Comparison of ENCODE assay signal across 8 cellular contexts in genomic region chr6:95364016-95364604, GRCh38.
DNase-seq lines count a peak whose midpoint lies in the region; ATAC-seq and TF ChIP-seq lines count a peak whose summit lies in the region.

No MANE protein-coding gene starts in this region.

- no peak overlapping the region for H3K27ac Mint-ChIP-seq in activated CD8-positive, alpha-beta T cell treated with anti-CD3 and anti-CD28 coated beads for 36 hours
- H3K27ac Mint-ChIP-seq in activated CD8-positive, alpha-beta T cell treated with anti-CD3 and anti-CD28 coated beads, Interleukin-2, amount 10 ng/mL, durations not matched to agents 7 days and 5 days = no peak overlapping the region

- no peaks in the 10 kb centered on the region for H3K4me1 Mint-ChIP-seq in activated CD8-positive, alpha-beta T cell treated with anti-CD3 and anti-CD28 coated beads for 36 hours (ENCODE audit: low read depth)
- no peaks in the 10 kb centered on the region for H3K4me1 Mint-ChIP-seq in activated CD8-positive, alpha-beta T cell treated with anti-CD3 and anti-CD28 coated beads, Interleukin-2, amount 10 ng/mL, durations not matched to agents 7 days and 5 days (ENCODE audit: low read depth)

- H3K4me1 ChIP-seq in adrenal gland (replicated peaks in 1 of 2) (no peaks in the 10 kb centered on the region), spleen (no peaks in the 10 kb centered on the region)

- POLR2A ChIA-PET in activated CD8-positive, alpha-beta T cell treated with anti-CD3 and anti-CD28 coated beads for 36 hours (lab: Charles Lee) = no interaction called here
- POLR2A ChIA-PET in activated CD8-positive, alpha-beta T cell treated with anti-CD3 and anti-CD28 coated beads, Interleukin-2, amount 10 ng/mL, durations not matched to agents 7 days and 5 days (lab: Charles Lee) = no interaction called here

- no peaks in the 10 kb centered on the region for H3K27me3 Mint-ChIP-seq in activated CD8-positive, alpha-beta T cell treated with anti-CD3 and anti-CD28 coated beads for 36 hours
- H3K27me3 Mint-ChIP-seq in activated CD8-positive, alpha-beta T cell treated with anti-CD3 and anti-CD28 coated beads, Interleukin-2, amount 10 ng/mL, durations not matched to agents 7 days and 5 days (ENCODE audit: low read depth) = no peaks in the 10 kb centered on the region

- no peak for DNase-seq in activated CD8-positive, alpha-beta T cell treated with anti-CD3 and anti-CD28 coated beads for 36 hours
- DNase-seq in activated CD8-positive, alpha-beta T cell treated with anti-CD3 and anti-CD28 coated beads, Interleukin-2, amount 10 ng/mL, durations not matched to agents 7 days and 5 days = no peak
- DNase-seq in NB4 (ENCODE audit: low read depth) (peak; percentile 37), adrenal gland (no peak), midbrain (lab: John Stamatoyannopoulos, UW) (peak; percentile 4), spleen (no peak)
- no peak for DNase-seq in stimulated activated CD4-positive, alpha-beta T cell treated with anti-CD3 and anti-CD28 coated beads, Interleukin-15, amount 100 ng/mL, for 24 hours

- intact Hi-C loops in activated CD8-positive, alpha-beta T cell treated with anti-CD3 and anti-CD28 coated beads for 36 hours (cut with micrococcal nuclease) = no loop called here
- intact Hi-C loops in adrenal gland (cut with DNase I) (no loop called here), spleen (cut with DNase I; ENCODE audit: low total_unique reads) (no loop called here)

- ATAC-seq in activated CD8-positive, alpha-beta T cell treated with anti-CD3 and anti-CD28 coated beads for 36 hours = peak; percentile 45
- ATAC-seq in activated CD8-positive, alpha-beta T cell treated with anti-CD3 and anti-CD28 coated beads, Interleukin-2, amount 10 ng/mL, durations not matched to agents 7 days and 5 days = no peak
- ATAC-seq in HG02759 (IDR thresholded peaks at IDR 0.05; ENCODE audit: unreplicated experiment) = peak; percentile 79

- no peak for TF ChIP-seq POLR2A in NB4 (IDR thresholded peaks at IDR 0.05; ENCODE audit: extremely low read depth, insufficient read length)
- TF ChIP-seq POLR2A in adrenal gland (IDR thresholded peaks at IDR 0.05) = no peak
- TF ChIP-seq POLR2A in spleen (IDR thresholded peaks at IDR 0.05) = no peak

- no peaks in the 10 kb centered on the region for H3K9me3 Mint-ChIP-seq in activated CD8-positive, alpha-beta T cell treated with anti-CD3 and anti-CD28 coated beads for 36 hours
- H3K9me3 Mint-ChIP-seq in activated CD8-positive, alpha-beta T cell treated with anti-CD3 and anti-CD28 coated beads, Interleukin-2, amount 10 ng/mL, durations not matched to agents 7 days and 5 days (ENCODE audit: insufficient read depth) = no peaks in the 10 kb centered on the region

- H3K4me3 Mint-ChIP-seq in activated CD8-positive, alpha-beta T cell treated with anti-CD3 and anti-CD28 coated beads for 36 hours = no peak overlapping the region
- no peak overlapping the region for H3K4me3 Mint-ChIP-seq in activated CD8-positive, alpha-beta T cell treated with anti-CD3 and anti-CD28 coated beads, Interleukin-2, amount 10 ng/mL, durations not matched to agents 7 days and 5 days

- no peaks in the 10 kb centered on the region for H3K36me3 Mint-ChIP-seq in activated CD8-positive, alpha-beta T cell treated with anti-CD3 and anti-CD28 coated beads for 36 hours (ENCODE audit: low read depth)
- H3K36me3 Mint-ChIP-seq in activated CD8-positive, alpha-beta T cell treated with anti-CD3 and anti-CD28 coated beads, Interleukin-2, amount 10 ng/mL, durations not matched to agents 7 days and 5 days (ENCODE audit: low read depth) = no peaks in the 10 kb centered on the region

- H3K27ac ChIP-seq in adrenal gland = no peak overlapping the region
- H3K27ac ChIP-seq in spleen = no peak overlapping the region

- TF ChIP-seq CTCF in activated CD8-positive, alpha-beta T cell treated with anti-CD3 and anti-CD28 coated beads for 36 hours (IDR thresholded peaks at IDR 0.05) = peak; percentile 27
- TF ChIP-seq CTCF in NB4 (IDR thresholded peaks at IDR 0.05; ENCODE audit: low read depth, low read length) (peak; percentile 17), adrenal gland (IDR thresholded peaks at IDR 0.05) (peak in 4 of 6 experiments; percentile 10 to 43 (median 24)), spleen (IDR thresholded peaks at IDR 0.05 in 8 of 11, conservative IDR thresholded peaks at IDR 0.05 in 3 of 11) (peak in 3 of 11 experiments; percentile 12 to 31 (median 14))

- CTCF ChIA-PET in activated CD8-positive, alpha-beta T cell treated with anti-CD3 and anti-CD28 coated beads for 36 hours (lab: Charles Lee) = no interaction called here
- CTCF ChIA-PET in activated CD8-positive, alpha-beta T cell treated with anti-CD3 and anti-CD28 coated beads, Interleukin-2, amount 10 ng/mL, durations not matched to agents 7 days and 5 days (lab: Charles Lee) = no interaction called here

- H3K9me3 ChIP-seq in adrenal gland (replicated peaks in 1 of 3) (no peaks in the 10 kb centered on the region), spleen (no peaks in the 10 kb centered on the region)

- H3K27me3 ChIP-seq in adrenal gland (no peaks in the 10 kb centered on the region), spleen (replicated peaks in 1 of 7) (no peaks in the 10 kb centered on the region)

- H3K4me3 ChIP-seq in NB4 (ENCODE audit: low read depth, low read length) (no peak overlapping the region), adrenal gland (no peak overlapping the region), spleen (no peak overlapping the region)

- WGBS in adrenal gland, 4 donors = 60 to 63% (median 63%) methylated on average over 4 of the region's 4 CpGs
- WGBS in spleen, 5 donors = 61 to 73% (median 67%) methylated on average over 4 of the region's 4 CpGs

- no peaks in the 10 kb centered on the region for H3K36me3 ChIP-seq in adrenal gland (replicated peaks in 1 of 2)
- H3K36me3 ChIP-seq in spleen = no peaks in the 10 kb centered on the region

Comparison
In these comparisons a context has a peak if more than half of its experiments do, and no peak if none do; other contexts are left out.
1. DNase-seq: peak in NB4 (single experiment) and midbrain (single experiment); none in activated CD8-positive, alpha-beta T cell treated with anti-CD3 and anti-CD28 coated beads for 36 hours (single experiment), activated CD8-positive, alpha-beta T cell treated with anti-CD3 and anti-CD28 coated beads, Interleukin-2, amount 10 ng/mL, durations not matched to agents 7 days and 5 days (single experiment), adrenal gland (0 of 7), spleen (single experiment) and stimulated activated CD4-positive, alpha-beta T cell treated with anti-CD3 and anti-CD28 coated beads, Interleukin-15, amount 100 ng/mL, for 24 hours (single experiment).